14 cellular contexts compared by ENCODE assay signal in the genomic region with DNA sequence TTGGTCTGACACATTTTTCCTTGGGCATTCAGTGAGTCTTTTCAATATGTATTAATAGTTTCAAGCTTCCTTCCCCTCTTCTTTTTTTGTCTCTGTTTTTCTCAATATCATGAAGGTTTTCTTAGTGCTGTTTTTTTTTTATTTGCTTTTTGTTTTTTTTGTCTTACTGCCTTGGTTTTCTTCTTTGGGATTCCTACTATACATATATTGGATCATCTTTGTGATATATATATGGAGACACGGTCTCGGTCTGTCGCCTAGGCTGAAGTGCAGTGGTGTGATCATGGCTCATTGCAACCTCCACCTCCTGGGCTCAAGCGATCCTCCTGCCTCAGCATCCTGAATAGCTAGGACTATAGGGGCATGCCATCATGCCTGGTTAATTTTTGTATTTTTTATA. TPM values are rescaled to one million over a fixed set of nuclear protein-coding genes. Genes with fewer than 3 reads are reported as not detected.
DNase-seq lines count a peak whose midpoint lies in the region; ATAC-seq lines count a peak whose summit lies in the region.
"Had no signal": no experiment of that assay in that cellular context is flagged by ENCODE, and none has a peak within 500 bp of the region (broad histone marks: within the 10 kb centered on the region; RNA-seq: fewer than 3 reads in every experiment).

No MANE protein-coding gene starts in this region.

- POLR2A ChIA-PET in activated CD8-positive, alpha-beta T cell treated with anti-CD3 and anti-CD28 coated beads, Interleukin-2, amount 10 ng/mL, durations not matched to agents 7 days and 5 days (lab: Charles Lee), result no interaction called here

- no peak for DNase-seq in activated naive CD4-positive, alpha-beta T cell treated with anti-CD3 and anti-CD28 coated beads, Interleukin-2, amount 10 ng/mL, durations not matched to agents 7 days and 5 days
- DNase-seq in activated naive CD4-positive, alpha-beta T cell treated with anti-CD3 and anti-CD28 coated beads, Interleukin-2, amount 50 U/mL, for 72 hours (ENCODE audit: low spot score in 2 of 2), result no peak
- no peak for DNase-seq in activated CD8-positive, alpha-beta T cell treated with anti-CD3 and anti-CD28 coated beads, Interleukin-2, amount 10 ng/mL, durations not matched to agents 7 days and 5 days
- no peak for DNase-seq in memory B cell (ENCODE audit: low spot score in 2 of 2)
- DNase-seq in NCI-H128 (lab: John Stamatoyannopoulos, UW; ENCODE audit: unreplicated experiment), result no peak
- no peak for DNase-seq in epidermal melanocyte (ENCODE audit: insufficient read length, low spot score)
- no peak for DNase-seq in substantia nigra (lab: John Stamatoyannopoulos, UW)
- DNase-seq: activated CD4-positive, alpha-beta T cell treated with anti-CD3 and anti-CD28 coated beads for 4 hours; activated CD8-positive, alpha-beta memory T cell treated with anti-CD3 and anti-CD28 coated beads, Interleukin-2, amount 50 U/mL, for 48 hours; naive thymus-derived CD8-positive, alpha-beta T cell; NCI-H187; NCI-H446; psoas muscle had no signal

- CTCF ChIA-PET in activated naive CD4-positive, alpha-beta T cell treated with anti-CD3 and anti-CD28 coated beads, Interleukin-2, amount 10 ng/mL, durations not matched to agents 7 days and 5 days (lab: Charles Lee), result interaction anchor here (0.6 kb wide), 1 partner anchor 1081 kb away, joined by 3 read pairs; no protein-coding TSS in a partner anchor
- CTCF ChIA-PET in activated CD8-positive, alpha-beta T cell treated with anti-CD3 and anti-CD28 coated beads, Interleukin-2, amount 10 ng/mL, durations not matched to agents 7 days and 5 days (lab: Charles Lee), result interaction anchor here (1.5 kb wide), 1 partner anchor 33 kb away, joined by 3 read pairs; no protein-coding TSS in a partner anchor

- no peaks in the 10 kb centered on the region for H3K27me3 Mint-ChIP-seq in activated naive CD4-positive, alpha-beta T cell treated with anti-CD3 and anti-CD28 coated beads, Interleukin-2, amount 10 ng/mL, durations not matched to agents 7 days and 5 days
- H3K27me3 Mint-ChIP-seq in activated CD8-positive, alpha-beta T cell treated with anti-CD3 and anti-CD28 coated beads, Interleukin-2, amount 10 ng/mL, durations not matched to agents 7 days and 5 days (ENCODE audit: low read depth), result no peaks in the 10 kb centered on the region
- H3K27me3 Mint-ChIP-seq in memory B cell, result no peaks in the 10 kb centered on the region
- H3K27me3 Mint-ChIP-seq: naive thymus-derived CD8-positive, alpha-beta T cell had no signal

- peaks cover 39% of the 10 kb centered on the region for H3K4me1 Mint-ChIP-seq in activated naive CD4-positive, alpha-beta T cell treated with anti-CD3 and anti-CD28 coated beads, Interleukin-2, amount 10 ng/mL, durations not matched to agents 7 days and 5 days
- peaks cover 44% of the 10 kb centered on the region for H3K4me1 Mint-ChIP-seq in activated CD8-positive, alpha-beta T cell treated with anti-CD3 and anti-CD28 coated beads, Interleukin-2, amount 10 ng/mL, durations not matched to agents 7 days and 5 days (ENCODE audit: low read depth)
- H3K4me1 Mint-ChIP-seq in memory B cell, result peaks cover 52% of the 10 kb centered on the region

- no peaks in the 10 kb centered on the region for H3K9me3 Mint-ChIP-seq in activated naive CD4-positive, alpha-beta T cell treated with anti-CD3 and anti-CD28 coated beads, Interleukin-2, amount 10 ng/mL, durations not matched to agents 7 days and 5 days
- no peaks in the 10 kb centered on the region for H3K9me3 Mint-ChIP-seq in activated naive CD4-positive, alpha-beta T cell treated with anti-CD3 and anti-CD28 coated beads, Interleukin-2, amount 50 U/mL, for 72 hours
- H3K9me3 Mint-ChIP-seq in activated CD8-positive, alpha-beta T cell treated with anti-CD3 and anti-CD28 coated beads, Interleukin-2, amount 10 ng/mL, durations not matched to agents 7 days and 5 days (ENCODE audit: insufficient read depth), result no peaks in the 10 kb centered on the region
- no peaks in the 10 kb centered on the region for H3K9me3 Mint-ChIP-seq in memory B cell
- H3K9me3 Mint-ChIP-seq: naive thymus-derived CD8-positive, alpha-beta T cell had no signal

- ATAC-seq in activated naive CD4-positive, alpha-beta T cell treated with anti-CD3 and anti-CD28 coated beads, Interleukin-2, amount 50 U/mL, for 72 hours, result no peak
- no peak for ATAC-seq in activated CD8-positive, alpha-beta T cell treated with anti-CD3 and anti-CD28 coated beads, Interleukin-2, amount 10 ng/mL, durations not matched to agents 7 days and 5 days
- ATAC-seq in memory B cell (ENCODE audit: low read depth) (no peak), HG02571 (IDR thresholded peaks at IDR 0.05; ENCODE audit: unreplicated experiment) (no peak)
- ATAC-seq: naive thymus-derived CD8-positive, alpha-beta T cell had no signal

- peak overlapping the region; percentile 64 for H3K27ac Mint-ChIP-seq in activated naive CD4-positive, alpha-beta T cell treated with anti-CD3 and anti-CD28 coated beads, Interleukin-2, amount 10 ng/mL, durations not matched to agents 7 days and 5 days
- H3K27ac Mint-ChIP-seq in activated naive CD4-positive, alpha-beta T cell treated with anti-CD3 and anti-CD28 coated beads, Interleukin-2, amount 50 U/mL, for 72 hours, result peak overlapping the region in 1 of 2 donors; percentile 13
- peak overlapping the region; percentile 8 for H3K27ac Mint-ChIP-seq in activated CD8-positive, alpha-beta T cell treated with anti-CD3 and anti-CD28 coated beads, Interleukin-2, amount 10 ng/mL, durations not matched to agents 7 days and 5 days
- peak overlapping the region; percentile 45 for H3K27ac Mint-ChIP-seq in memory B cell

- no peak overlapping the region for H3K4me3 Mint-ChIP-seq in activated naive CD4-positive, alpha-beta T cell treated with anti-CD3 and anti-CD28 coated beads, Interleukin-2, amount 10 ng/mL, durations not matched to agents 7 days and 5 days
- no peak overlapping the region for H3K4me3 Mint-ChIP-seq in activated CD8-positive, alpha-beta T cell treated with anti-CD3 and anti-CD28 coated beads, Interleukin-2, amount 10 ng/mL, durations not matched to agents 7 days and 5 days
- H3K4me3 Mint-ChIP-seq in memory B cell, result peak overlapping the region; percentile 27

- H3K27ac ChIP-seq in substantia nigra (ENCODE audit: low read depth, low read length, poor library complexity, severe bottlenecking), result no peak overlapping the region
- H3K27ac ChIP-seq: psoas muscle had no signal

- peaks cover 26% of the 10 kb centered on the region for H3K36me3 Mint-ChIP-seq in activated naive CD4-positive, alpha-beta T cell treated with anti-CD3 and anti-CD28 coated beads, Interleukin-2, amount 10 ng/mL, durations not matched to agents 7 days and 5 days
- H3K36me3 Mint-ChIP-seq in activated naive CD4-positive, alpha-beta T cell treated with anti-CD3 and anti-CD28 coated beads, Interleukin-2, amount 50 U/mL, for 72 hours, result peaks cover 0 to 31% of the 10 kb centered on the region in 2 donors
- peaks cover 39% of the 10 kb centered on the region for H3K36me3 Mint-ChIP-seq in activated CD8-positive, alpha-beta T cell treated with anti-CD3 and anti-CD28 coated beads, Interleukin-2, amount 10 ng/mL, durations not matched to agents 7 days and 5 days (ENCODE audit: low read depth)
- H3K36me3 Mint-ChIP-seq in memory B cell, result peaks cover 17% of the 10 kb centered on the region

RNA-seq across cellular contexts. Expression of gene NCOA3, which starts 43.8 kb away (rescaled TPM):
- 10 to 100 TPM; 81.6 to 92.6 TPM for total RNA-seq in activated naive CD4-positive, alpha-beta T cell treated with anti-CD3 and anti-CD28 coated beads, Interleukin-2, amount 50 U/mL, for 72 hours
- total RNA-seq in activated CD8-positive, alpha-beta T cell treated with anti-CD3 and anti-CD28 coated beads, Interleukin-2, amount 10 ng/mL, durations not matched to agents 7 days and 5 days, result 10 to 100 TPM; 57.4 to 60.1 TPM
